Comparison of ENCODE assay signal across 1 cellular context in the genomic region with DNA sequence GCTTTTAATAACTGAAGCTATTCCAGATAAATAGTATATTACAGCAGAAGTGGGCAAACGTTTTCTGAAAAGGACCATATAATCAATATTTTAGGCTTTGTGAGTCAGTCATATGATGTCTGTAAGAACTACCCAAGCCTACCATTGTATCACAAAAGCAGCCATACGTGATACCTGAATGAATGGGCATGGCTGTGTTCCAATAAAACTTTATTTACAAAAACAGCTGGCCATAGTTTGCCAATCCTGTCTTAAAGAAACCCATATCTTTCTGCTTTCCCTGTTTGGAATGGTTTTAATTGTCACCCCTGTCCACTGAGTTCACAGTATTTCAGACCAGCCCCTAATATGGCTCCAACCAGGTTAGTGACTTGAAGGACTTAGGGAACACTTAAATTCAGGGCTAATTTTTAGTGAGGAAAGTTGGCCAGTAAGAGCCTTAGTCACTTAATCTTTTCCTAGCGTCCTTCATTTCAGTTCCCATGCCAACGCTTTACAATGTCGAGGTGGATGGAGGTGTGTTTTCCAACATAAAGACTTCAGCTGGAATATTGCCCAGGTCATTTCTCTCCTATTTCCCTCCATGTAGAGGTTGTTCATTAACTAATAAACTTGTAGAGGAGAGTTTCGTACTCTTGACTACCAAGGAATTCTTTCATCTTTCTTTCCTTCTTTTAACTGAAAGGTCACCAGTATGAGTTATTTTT.
TF ChIP-seq lines count a peak whose summit lies in the region.

No MANE protein-coding gene starts in this region.

TF ChIP-seq in WTC11, 78 proteins besides CTCF, POLR2A, EP300 and RAD21 (continued from another document):
- no peak for TF ChIP-seq ATF1 (CRISPR knock-in tag; IDR thresholded peaks at IDR 0.05)
- TF ChIP-seq ZBTB21 (CRISPR knock-in tag; IDR thresholded peaks at IDR 0.05; ENCODE audit: borderline replicate concordance), result no peak
- TF ChIP-seq, protein P1, sequence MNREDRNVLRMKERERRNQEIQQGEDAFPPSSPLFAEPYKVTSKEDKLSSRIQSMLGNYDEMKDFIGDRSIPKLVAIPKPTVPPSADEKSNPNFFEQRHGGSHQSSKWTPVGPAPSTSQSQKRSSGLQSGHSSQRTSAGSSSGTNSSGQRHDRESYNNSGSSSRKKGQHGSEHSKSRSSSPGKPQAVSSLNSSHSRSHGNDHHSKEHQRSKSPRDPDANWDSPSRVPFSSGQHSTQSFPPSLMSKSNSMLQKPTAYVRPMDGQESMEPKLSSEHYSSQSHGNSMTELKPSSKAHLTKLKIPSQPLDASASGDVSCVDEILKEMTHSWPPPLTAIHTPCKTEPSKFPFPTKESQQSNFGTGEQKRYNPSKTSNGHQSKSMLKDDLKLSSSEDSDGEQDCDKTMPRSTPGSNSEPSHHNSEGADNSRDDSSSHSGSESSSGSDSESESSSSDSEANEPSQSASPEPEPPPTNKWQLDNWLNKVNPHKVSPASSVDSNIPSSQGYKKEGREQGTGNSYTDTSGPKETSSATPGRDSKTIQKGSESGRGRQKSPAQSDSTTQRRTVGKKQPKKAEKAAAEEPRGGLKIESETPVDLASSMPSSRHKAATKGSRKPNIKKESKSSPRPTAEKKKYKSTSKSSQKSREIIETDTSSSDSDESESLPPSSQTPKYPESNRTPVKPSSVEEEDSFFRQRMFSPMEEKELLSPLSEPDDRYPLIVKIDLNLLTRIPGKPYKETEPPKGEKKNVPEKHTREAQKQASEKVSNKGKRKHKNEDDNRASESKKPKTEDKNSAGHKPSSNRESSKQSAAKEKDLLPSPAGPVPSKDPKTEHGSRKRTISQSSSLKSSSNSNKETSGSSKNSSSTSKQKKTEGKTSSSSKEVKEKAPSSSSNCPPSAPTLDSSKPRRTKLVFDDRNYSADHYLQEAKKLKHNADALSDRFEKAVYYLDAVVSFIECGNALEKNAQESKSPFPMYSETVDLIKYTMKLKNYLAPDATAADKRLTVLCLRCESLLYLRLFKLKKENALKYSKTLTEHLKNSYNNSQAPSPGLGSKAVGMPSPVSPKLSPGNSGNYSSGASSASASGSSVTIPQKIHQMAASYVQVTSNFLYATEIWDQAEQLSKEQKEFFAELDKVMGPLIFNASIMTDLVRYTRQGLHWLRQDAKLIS (CRISPR knock-in tag; IDR thresholded peaks at IDR 0.05; ENCODE audit: borderline replicate concordance), result no peak
- TF ChIP-seq CREM (CRISPR knock-in tag; IDR thresholded peaks at IDR 0.05), result no peak
- TF ChIP-seq PRRX2 (CRISPR knock-in tag; IDR thresholded peaks at IDR 0.05), result no peak
